9 cellular contexts compared by ENCODE assay signal in the genomic region with DNA sequence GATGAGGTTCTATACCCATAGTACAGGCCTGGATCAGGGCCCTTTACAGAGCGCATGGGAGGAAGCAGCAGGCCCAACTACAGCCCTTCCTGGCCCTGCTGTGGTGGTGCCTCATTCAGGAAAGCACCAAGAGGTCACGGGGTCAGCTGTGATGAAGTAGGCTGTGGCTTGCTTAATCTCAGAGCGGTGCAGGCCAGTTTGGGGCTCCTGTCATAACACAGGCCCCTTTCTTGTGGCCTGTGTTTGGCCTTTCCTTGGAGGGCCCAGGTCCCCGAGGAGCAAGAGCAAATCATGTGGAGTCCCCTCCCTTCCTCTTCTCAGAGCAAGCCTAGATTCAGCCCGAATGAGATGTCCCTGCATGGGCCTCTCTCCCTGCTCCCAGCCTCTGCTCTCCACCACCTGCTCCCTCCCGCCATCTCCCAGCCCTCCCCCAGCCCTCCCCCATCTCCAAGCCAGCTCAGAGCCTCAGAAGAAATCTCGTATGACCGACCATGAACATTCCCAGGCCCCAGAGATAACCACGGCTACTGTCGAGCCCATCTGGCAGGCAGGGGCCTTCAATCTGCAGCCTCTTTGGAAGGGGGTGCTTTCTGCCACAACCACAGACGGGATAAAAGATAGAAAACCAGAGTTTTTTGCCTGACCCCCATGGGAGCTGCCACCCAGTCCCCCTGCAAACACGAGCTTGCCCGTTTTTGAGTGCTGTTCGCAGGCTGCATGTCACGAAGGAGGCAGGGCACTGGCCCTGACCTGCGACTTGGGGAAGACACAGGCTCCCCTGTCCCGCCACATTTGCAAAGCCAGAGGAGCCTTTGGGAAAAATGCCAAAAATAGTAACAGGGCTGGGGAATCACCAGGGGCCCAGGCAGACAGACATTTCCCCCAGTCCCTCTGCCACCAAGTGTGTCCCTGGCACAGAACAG. TPM values are rescaled to one million over a fixed set of nuclear protein-coding genes. Genes with fewer than 3 reads are reported as not detected.
DNase-seq lines count a peak whose midpoint lies in the region; ATAC-seq, FAIRE-seq and TF ChIP-seq lines count a peak whose summit lies in the region.
"Had no signal": no experiment of that assay in that cellular context is flagged by ENCODE, and none has a peak within 500 bp of the region (broad histone marks: within the 10 kb centered on the region; RNA-seq: fewer than 3 reads in every experiment).

No MANE protein-coding gene starts in this region.

- ATAC-seq in GM21423 (IDR thresholded peaks at IDR 0.05; ENCODE audit: unreplicated experiment): no peak

- POLR2A ChIA-PET in endothelial cell of umbilical vein (lab: Charles Lee): interaction anchor here (0.6 kb wide), 1 partner anchor 32 kb away, joined by 3 read pairs; a partner anchor contains a TSS

- FAIRE-seq in endothelial cell of umbilical vein (lab: Jason Lieb, UNC) (peak; percentile 93), HTR-8/SVneo (lab: Jason Lieb, UNC) (no peak)

- BruUV-seq in endothelial cell of umbilical vein (replicated peaks; lab: Mats Ljungman, UMichigan): no TSS peak

- H3K79me2 ChIP-seq in endothelial cell of umbilical vein (ENCODE audit: control insufficient read depth, insufficient read depth, low read length): no peaks in the 10 kb centered on the region

- intact Hi-C loops in endothelial cell of umbilical vein (cut with micrococcal nuclease): no loop called here

- no peaks in the 10 kb centered on the region for H3K36me3 Mint-ChIP-seq in nephron progenitor cell (ENCODE audit: low read depth)

- dilution Hi-C loops in endothelial cell of umbilical vein (cut with MboI; ENCODE audit: extremely low pct_ligation_motif_present, low sequenced_read_pairs): no loop called here

- H3K27ac ChIP-seq in endothelial cell of umbilical vein (ENCODE audit: insufficient read depth, low read depth, low read length): peak overlapping the region; percentile 96

- peaks cover 68% of the 10 kb centered on the region for H3K4me1 Mint-ChIP-seq in nephron progenitor cell

- no peak overlapping the region for H3K4me2 ChIP-seq in endothelial cell of umbilical vein (ENCODE audit: insufficient read depth, low read length)

- H3K4me3 ChIP-seq in endothelial cell of umbilical vein (replicated peaks in 1 of 3; ENCODE audit: insufficient read depth in 1 of 3, low read depth in 1 of 3, low read length in 3 of 3): no peak overlapping the region

- no peak for TF ChIP-seq POLR2A in endothelial cell of umbilical vein (IDR thresholded peaks at IDR 0.05; ENCODE audit: low read depth, low read length)

- no peak overlapping the region for H3K9ac ChIP-seq in endothelial cell of umbilical vein (replicated peaks; ENCODE audit: extremely low read depth, insufficient read depth, low read length)

- H2AFZ ChIP-seq in endothelial cell of umbilical vein (ENCODE audit: low read depth, low read length): peak overlapping the region; percentile 10

- no peaks in the 10 kb centered on the region for H3K9me3 ChIP-seq in endothelial cell of umbilical vein (replicated peaks; ENCODE audit: control insufficient read depth, insufficient read depth, low read length)

- H3K36me3 ChIP-seq in endothelial cell of umbilical vein (ENCODE audit: control insufficient read depth in 2 of 2, extremely low read depth in 1 of 2, insufficient read depth in 2 of 2, low read length in 2 of 2): no peaks in the 10 kb centered on the region

- no peaks in the 10 kb centered on the region for H3K9me1 ChIP-seq in endothelial cell of umbilical vein (replicated peaks; ENCODE audit: control insufficient read depth, extremely low read depth, insufficient read depth, low read length)

- H3K27me3 ChIP-seq in endothelial cell of umbilical vein (ENCODE audit: control insufficient read depth in 2 of 2, insufficient read depth in 2 of 2, low read length in 2 of 2): no peaks in the 10 kb centered on the region

- H3K4me1 ChIP-seq in endothelial cell of umbilical vein (ENCODE audit: control insufficient read depth, extremely low read depth, insufficient read depth, low read length): peaks cover 53% of the 10 kb centered on the region

- DNase-seq in ELF-1 (ENCODE audit: low read depth, low spot score) (peak; percentile 25), NOMO-1 treated with dmso at 0.1 percent for 144 hours (lab: John Stamatoyannopoulos, UW; ENCODE audit: unreplicated experiment) (peak; percentile 68), endothelial cell of umbilical vein (ENCODE audit: low read depth, low spot score) (peak; percentile 44), nephron progenitor cell (peak; percentile 39), HTR-8/SVneo (ENCODE audit: insufficient read length, low spot score) (no peak), islet precursor cell (no peak)
- DNase-seq in stimulated activated CD8-positive, alpha-beta memory T cell treated with anti-CD3 and anti-CD28 coated beads, Interleukin-4, amount 100 ng/mL, for 48 hours: no peak
- DNase-seq: T-helper 9 cell had no signal

- no peaks in the 10 kb centered on the region for H4K20me1 ChIP-seq in endothelial cell of umbilical vein (replicated peaks; ENCODE audit: control insufficient read depth, extremely low read depth, insufficient read depth, low read length)

- H3K4me3 Mint-ChIP-seq in nephron progenitor cell: no peak overlapping the region

- CTCF ChIA-PET in endothelial cell of umbilical vein (lab: Charles Lee): interaction anchor here (1.2 kb wide), 1 partner anchor 33 kb away, joined by 3 read pairs; no protein-coding TSS in a partner anchor

- TF ChIP-seq CTCF in endothelial cell of umbilical vein (IDR thresholded peaks at IDR 0.05; ENCODE audit: extremely low read depth in 1 of 2, insufficient read depth in 1 of 2, low read depth in 1 of 2, low read length in 2 of 2) (no peak), nephron progenitor cell (IDR thresholded peaks at IDR 0.05) (no peak)

- no peaks in the 10 kb centered on the region for H3K9me3 Mint-ChIP-seq in nephron progenitor cell

- peak overlapping the region; percentile 97 for H3K27ac Mint-ChIP-seq in nephron progenitor cell

- H3K27me3 Mint-ChIP-seq in nephron progenitor cell (ENCODE audit: low read depth, poor library complexity): peaks cover 3% of the 10 kb centered on the region

TF ChIP-seq in endothelial cell of umbilical vein, 7 proteins besides CTCF, POLR2A, EP300 and RAD21:
- TF ChIP-seq GATA2 (IDR thresholded peaks at IDR 0.05; ENCODE audit: insufficient read depth, insufficient read length, low read depth, low read length) (no peak), POLR2AphosphoS5 (IDR thresholded peaks at IDR 0.05; ENCODE audit: insufficient read depth, low read depth, low read length) (no peak), JUN (IDR thresholded peaks at IDR 0.05; ENCODE audit: borderline replicate concordance, insufficient read depth, insufficient read length, low read depth) (no peak), EZH2 (IDR thresholded peaks at IDR 0.05; ENCODE audit: borderline replicate concordance, low read depth, low read length, severe bottlenecking) (no peak), MYC (IDR thresholded peaks at IDR 0.05; ENCODE audit: low read depth, low read length) (no peak), FOS (IDR thresholded peaks at IDR 0.05; ENCODE audit: borderline replicate concordance, insufficient read depth, low read length) (no peak)
- TF ChIP-seq, protein P1, sequence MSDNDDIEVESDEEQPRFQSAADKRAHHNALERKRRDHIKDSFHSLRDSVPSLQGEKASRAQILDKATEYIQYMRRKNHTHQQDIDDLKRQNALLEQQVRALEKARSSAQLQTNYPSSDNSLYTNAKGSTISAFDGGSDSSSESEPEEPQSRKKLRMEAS (IDR thresholded peaks at IDR 0.05; ENCODE audit: insufficient read depth, insufficient read length): no peak
TF ChIP-seq in endothelial cell of umbilical vein: peak in this region for 0.

RNA-seq across cellular contexts. Expression of a gene that starts 32.3 kb away (rescaled TPM):
- 29.2 and 30.5 TPM in 2 replicates for total RNA-seq in endothelial cell of umbilical vein
- polyA plus RNA-seq in endothelial cell of umbilical vein: 37.7 and 38.7 TPM in 2 replicates
- polyA plus RNA-seq in endothelial cell of umbilical vein (2011; cell fraction: cytosol; rRNA removed): 26.7 and 27.3 TPM in 2 replicates
- 14.0 and 15.4 TPM in 2 replicates for polyA plus RNA-seq in endothelial cell of umbilical vein (2011; cell fraction: nucleus; rRNA removed)
- 13.1 and 13.8 TPM in 2 replicates for polyA plus RNA-seq in endothelial cell of umbilical vein (2012)
- polyA minus RNA-seq in endothelial cell of umbilical vein: 39.9 and 48.0 TPM in 2 replicates
- polyA minus RNA-seq in endothelial cell of umbilical vein (2011; cell fraction: cytosol; rRNA and poly(A)+ RNA removed): 33.2 TPM
- 15.0 and 20.0 TPM in 2 replicates for polyA minus RNA-seq in endothelial cell of umbilical vein (2011; cell fraction: nucleus; rRNA and poly(A)+ RNA removed)

Comparison
In these comparisons a context has a peak if more than half of its experiments do, and no peak if none do; other contexts are left out.
1. DNase-seq: peak in ELF-1 (single experiment), NOMO-1 treated with dmso at 0.1 percent for 144 hours (single experiment), endothelial cell of umbilical vein (single experiment) and nephron progenitor cell (single experiment); none in HTR-8/SVneo (single experiment), stimulated activated CD8-positive, alpha-beta memory T cell treated with anti-CD3 and anti-CD28 coated beads, Interleukin-4, amount 100 ng/mL, for 48 hours (single experiment) and islet precursor cell (single experiment).